9 cellular contexts compared by ENCODE assay signal in genomic region chr3:36792342-36792741, GRCh38. TPM values are rescaled to one million over a fixed set of nuclear protein-coding genes. Genes with fewer than 3 reads are reported as not detected.
DNase-seq lines count a peak whose midpoint lies in the region; ATAC-seq, FAIRE-seq and TF ChIP-seq lines count a peak whose summit lies in the region.
"Had no signal": no experiment of that assay in that cellular context is flagged by ENCODE, and none has a peak within 500 bp of the region (broad histone marks: within the 10 kb centered on the region; RNA-seq: fewer than 3 reads in every experiment).

No MANE protein-coding gene starts in this region.

- H3K27me3 ChIP-seq in aorta (ENCODE audit: control insufficient read depth in 1 of 2, insufficient read depth in 2 of 2, low read length in 1 of 2): no peaks in the 10 kb centered on the region

- intact Hi-C loops in aorta (cut with DNase I): no loop called here

- 74 to 75% methylated on average over 4 of the region's 4 CpGs for WGBS in aorta, 2 donors

- H3K27ac ChIP-seq in aorta (ENCODE audit: low read depth in 1 of 2, low read length in 2 of 2): no peak overlapping the region

- no peak overlapping the region for H3K4me3 ChIP-seq in fibroblast of mammary gland (ENCODE audit: control insufficient read depth, low read depth, low read length)
- H3K4me3 ChIP-seq in aorta (ENCODE audit: low read length in 2 of 2): no peak overlapping the region

- no peaks in the 10 kb centered on the region for H3K9me3 ChIP-seq in aorta (ENCODE audit: control insufficient read depth, low read length)

- no peaks in the 10 kb centered on the region for H3K36me3 ChIP-seq in aorta (ENCODE audit: control insufficient read depth in 1 of 2, insufficient read depth in 2 of 2, low read length in 1 of 2)

- no peaks in the 10 kb centered on the region for H3K4me1 ChIP-seq in aorta (ENCODE audit: control insufficient read depth in 1 of 2, insufficient read depth in 2 of 2, low read length in 2 of 2)

- no peak for ATAC-seq in HG02610 (IDR thresholded peaks at IDR 0.05; ENCODE audit: unreplicated experiment)
- ATAC-seq in aorta (ENCODE audit: low FRiP score): no peak
- ATAC-seq: naive thymus-derived CD4-positive, alpha-beta T cell had no signal

- no peak for FAIRE-seq in H54 (lab: Jason Lieb, UNC)

- no peak for TF ChIP-seq POLR2A in H54 (IDR thresholded peaks at IDR 0.05; ENCODE audit: low read depth, low read length)

- DNase-seq in DMS53 (lab: John Stamatoyannopoulos, UW) (peak; percentile 39), DMS53 treated with DMSO at 0.1 percent for 48 hours (lab: John Stamatoyannopoulos, UW; ENCODE audit: unreplicated experiment) (no peak), H54 (ENCODE audit: insufficient read length, low spot score) (peak; percentile 22), OCI-M1 (lab: John Stamatoyannopoulos, UW) (peak; percentile 48), fibroblast of mammary gland (ENCODE audit: low read depth) (peak; percentile 24), hypothalamus (lab: John Stamatoyannopoulos, UW) (no peak), aorta (no peak)

- TF ChIP-seq CTCF in fibroblast of mammary gland (conservative IDR thresholded peaks at IDR 0.05; ENCODE audit: control insufficient read depth, insufficient read depth, low read depth, low read length): peak; percentile 48

RNA-seq across cellular contexts. Expression of gene DCLK3, which starts 28.0 kb away (rescaled TPM):
- total RNA-seq in aorta: under 1 TPM; 0.06 to 0.18 TPM
- under 1 TPM in 1 of 2 donors, not detected in 1; 0.13 TPM for polyA plus RNA-seq in aorta
- total RNA-seq: naive thymus-derived CD4-positive, alpha-beta T cell had no signal
- polyA plus RNA-seq: naive thymus-derived CD4-positive, alpha-beta T cell had no signal

Comparison
In these comparisons a context has a peak if more than half of its experiments do, and no peak if none do; other contexts are left out.
1. DNase-seq: peak in DMS53 (single experiment), H54 (single experiment), OCI-M1 (single experiment) and fibroblast of mammary gland (single experiment); none in DMS53 treated with DMSO at 0.1 percent for 48 hours (single experiment), hypothalamus (0 of 51) and aorta (0 of 2).